ENCODE assay signal across 19 cellular contexts in the genomic region with DNA sequence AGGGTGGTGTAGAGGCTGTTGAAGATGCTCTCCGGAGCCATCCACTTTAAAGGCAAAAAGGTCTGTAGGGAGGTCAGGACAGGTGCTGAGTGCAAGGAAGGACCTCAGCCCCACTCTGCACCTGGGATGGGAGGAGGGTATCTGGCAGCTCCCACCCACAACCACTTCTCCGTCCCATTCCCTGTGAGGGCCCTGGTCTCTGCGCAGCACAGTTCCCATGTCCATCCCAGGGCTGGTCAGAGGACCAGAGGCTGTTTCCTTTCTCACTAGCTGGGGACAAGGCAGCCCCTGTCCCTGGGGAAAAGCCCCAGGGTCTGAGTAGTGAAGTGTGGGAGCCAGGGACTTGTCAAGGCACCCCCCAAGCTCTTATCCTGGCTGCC. TPM values are rescaled to one million over a fixed set of nuclear protein-coding genes. Genes with fewer than 3 reads are reported as not detected.
DNase-seq lines count a peak whose midpoint lies in the region; ATAC-seq and TF ChIP-seq lines count a peak whose summit lies in the region.
"Had no signal": no experiment of that assay in that cellular context is flagged by ENCODE, and none has a peak within 500 bp of the region (broad histone marks: within the 10 kb centered on the region; RNA-seq: fewer than 3 reads in every experiment).

No MANE protein-coding gene starts in this region.

- TF ChIP-seq EP300 in tibial nerve (IDR thresholded peaks at IDR 0.05), result no peak

- H3K27me3 ChIP-seq in adrenal gland (no peaks in the 10 kb centered on the region), osteoblast (ENCODE audit: insufficient read depth, low read length) (no peaks in the 10 kb centered on the region), tibial nerve (no peaks in the 10 kb centered on the region)
- H3K27me3 ChIP-seq: BLaER1 had no signal

- H3K4me3 ChIP-seq in adrenal gland, result no peak overlapping the region
- no peak overlapping the region for H3K4me3 ChIP-seq in osteoblast (ENCODE audit: insufficient read depth, low read length)
- no peak overlapping the region for H3K4me3 ChIP-seq in tibial nerve
- H3K4me3 ChIP-seq: A549, BLaER1 had no signal

- H3K27me3 Mint-ChIP-seq in activated naive CD8-positive, alpha-beta T cell treated with anti-CD3 and anti-CD28 coated beads, Interleukin-2, amount 10 ng/mL, durations not matched to agents 7 days and 5 days, result no peaks in the 10 kb centered on the region
- no peaks in the 10 kb centered on the region for H3K27me3 Mint-ChIP-seq in activated naive CD8-positive, alpha-beta T cell treated with anti-CD3 and anti-CD28 coated beads for 36 hours
- H3K27me3 Mint-ChIP-seq: CD4-positive, alpha-beta memory T cell had no signal

- TF ChIP-seq CTCF in adrenal gland (IDR thresholded peaks at IDR 0.05) (no peak), osteoblast (IDR thresholded peaks at IDR 0.05; ENCODE audit: extremely low read depth, low read depth, low read length) (no peak), tibial nerve (IDR thresholded peaks at IDR 0.05) (no peak)

- WGBS in adrenal gland, 4 donors, result 83 to 96% (median 92%) methylated on average over 3 of the region's 3 CpGs
- WGBS in tibial nerve, 2 donors, result 96% methylated on average over 3 of the region's 3 CpGs

- H3K4me3 Mint-ChIP-seq in activated naive CD8-positive, alpha-beta T cell treated with anti-CD3 and anti-CD28 coated beads, Interleukin-2, amount 10 ng/mL, durations not matched to agents 7 days and 5 days, result no peak overlapping the region
- no peak overlapping the region for H3K4me3 Mint-ChIP-seq in activated naive CD8-positive, alpha-beta T cell treated with anti-CD3 and anti-CD28 coated beads for 36 hours
- H3K4me3 Mint-ChIP-seq: CD4-positive, alpha-beta memory T cell; H9 had no signal

- peaks cover 0 to 9% of the 10 kb centered on the region in 2 donors for H3K36me3 ChIP-seq in adrenal gland (replicated peaks in 1 of 2)
- peaks cover 95% of the 10 kb centered on the region for H3K36me3 ChIP-seq in osteoblast (ENCODE audit: insufficient read depth, low read length)
- peaks cover 8 to 99% (median 13%) of the 10 kb centered on the region in 3 donors for H3K36me3 ChIP-seq in tibial nerve

- no peaks in the 10 kb centered on the region for H3K9me3 Mint-ChIP-seq in activated naive CD8-positive, alpha-beta T cell treated with anti-CD3 and anti-CD28 coated beads, Interleukin-2, amount 10 ng/mL, durations not matched to agents 7 days and 5 days
- no peaks in the 10 kb centered on the region for H3K9me3 Mint-ChIP-seq in activated naive CD8-positive, alpha-beta T cell treated with anti-CD3 and anti-CD28 coated beads for 36 hours
- H3K9me3 Mint-ChIP-seq: CD4-positive, alpha-beta memory T cell; H9 had no signal

- DNase-seq in activated naive CD8-positive, alpha-beta T cell treated with anti-CD3 and anti-CD28 coated beads, Interleukin-2, amount 10 ng/mL, durations not matched to agents 7 days and 5 days, result peak; percentile 15
- DNase-seq in activated naive CD8-positive, alpha-beta T cell treated with anti-CD3 and anti-CD28 coated beads for 36 hours, result no peak
- DNase-seq in adrenal gland (peak in 4 of 7 donors; percentile 3 to 15 (median 6)), osteoblast (ENCODE audit: insufficient read length, low spot score, missing footprints) (peak; percentile 79), ureter (ENCODE audit: low spot score) (peak; percentile 22), occipital lobe (lab: John Stamatoyannopoulos, UW) (no peak), tibial nerve (ENCODE audit: low spot score in 2 of 2) (no peak), NCI-H510A treated with DMSO at 0.1 percent for 48 hours (lab: John Stamatoyannopoulos, UW) (no peak)
- DNase-seq: CD4-positive, alpha-beta memory T cell; DMS153; IMR-90; NCI-H1417 treated with DMSO at 0.1 percent for 48 hours; NCI-H187 treated with DMSO at 0.1 percent for 48 hours; NCI-H226; NCI-H524 treated with DMSO at 0.1 percent for 48 hours had no signal

- H3K4me2 ChIP-seq in osteoblast (ENCODE audit: insufficient read depth, low read length), result no peak overlapping the region
- H3K4me2 ChIP-seq: A549, BLaER1 had no signal

- H3K27ac ChIP-seq in adrenal gland, result no peak overlapping the region
- no peak overlapping the region for H3K27ac ChIP-seq in osteoblast (ENCODE audit: low read depth, low read length)
- no peak overlapping the region for H3K27ac ChIP-seq in tibial nerve
- H3K27ac ChIP-seq: A549, BLaER1 had no signal

- no peaks in the 10 kb centered on the region for H4K20me1 ChIP-seq in osteoblast (ENCODE audit: insufficient read depth, low read length)
- H4K20me1 ChIP-seq: BLaER1 had no signal

- H2AFZ ChIP-seq in osteoblast (ENCODE audit: low read length), result no peak overlapping the region

- TF ChIP-seq POLR2A in adrenal gland (IDR thresholded peaks at IDR 0.05), result no peak
- TF ChIP-seq POLR2A in tibial nerve (IDR thresholded peaks at IDR 0.05), result no peak

- intact Hi-C loops in adrenal gland (cut with DNase I), result no loop called here

- POLR2A ChIA-PET in activated naive CD8-positive, alpha-beta T cell treated with anti-CD3 and anti-CD28 coated beads, Interleukin-2, amount 10 ng/mL, durations not matched to agents 7 days and 5 days (lab: Charles Lee), result no interaction called here

- H3K9me3 ChIP-seq in adrenal gland (replicated peaks in 1 of 3) (no peaks in the 10 kb centered on the region), osteoblast (ENCODE audit: low read depth, low read length) (no peaks in the 10 kb centered on the region), tibial nerve (no peaks in the 10 kb centered on the region)
- H3K9me3 ChIP-seq: A549, BLaER1 had no signal

- no peak for ATAC-seq in activated naive CD8-positive, alpha-beta T cell treated with anti-CD3 and anti-CD28 coated beads, Interleukin-2, amount 10 ng/mL, durations not matched to agents 7 days and 5 days (ENCODE audit: low read depth)

- H3K36me3 Mint-ChIP-seq in activated naive CD8-positive, alpha-beta T cell treated with anti-CD3 and anti-CD28 coated beads, Interleukin-2, amount 10 ng/mL, durations not matched to agents 7 days and 5 days, result peaks cover 6% of the 10 kb centered on the region
- no peaks in the 10 kb centered on the region for H3K36me3 Mint-ChIP-seq in activated naive CD8-positive, alpha-beta T cell treated with anti-CD3 and anti-CD28 coated beads for 36 hours
- H3K36me3 Mint-ChIP-seq: CD4-positive, alpha-beta memory T cell had no signal

- H3K27ac Mint-ChIP-seq in activated naive CD8-positive, alpha-beta T cell treated with anti-CD3 and anti-CD28 coated beads, Interleukin-2, amount 10 ng/mL, durations not matched to agents 7 days and 5 days, result no peak overlapping the region
- H3K27ac Mint-ChIP-seq in activated naive CD8-positive, alpha-beta T cell treated with anti-CD3 and anti-CD28 coated beads for 36 hours, result no peak overlapping the region
- H3K27ac Mint-ChIP-seq: CD4-positive, alpha-beta memory T cell; H9 had no signal

- no peaks in the 10 kb centered on the region for H3K4me1 ChIP-seq in adrenal gland (replicated peaks in 1 of 2)
- H3K4me1 ChIP-seq in osteoblast (ENCODE audit: insufficient read depth, low read length), result no peaks in the 10 kb centered on the region
- H3K4me1 ChIP-seq in tibial nerve, result peaks cover 0 to 20% (median 0%) of the 10 kb centered on the region in 4 donors

- no peaks in the 10 kb centered on the region for H3K79me2 ChIP-seq in osteoblast (ENCODE audit: insufficient read depth, low read length)

- H3K4me1 Mint-ChIP-seq in activated naive CD8-positive, alpha-beta T cell treated with anti-CD3 and anti-CD28 coated beads, Interleukin-2, amount 10 ng/mL, durations not matched to agents 7 days and 5 days, result peaks cover 3% of the 10 kb centered on the region
- no peaks in the 10 kb centered on the region for H3K4me1 Mint-ChIP-seq in activated naive CD8-positive, alpha-beta T cell treated with anti-CD3 and anti-CD28 coated beads for 36 hours
- H3K4me1 Mint-ChIP-seq: CD4-positive, alpha-beta memory T cell had no signal

RNA-seq across cellular contexts. Expression of a gene that starts 33.7 kb away (rescaled TPM):
- 1 to 10 TPM; 3.4 to 3.6 TPM for total RNA-seq in activated naive CD8-positive, alpha-beta T cell treated with anti-CD3 and anti-CD28 coated beads, Interleukin-2, amount 10 ng/mL, durations not matched to agents 7 days and 5 days
- total RNA-seq in activated naive CD8-positive, alpha-beta T cell treated with anti-CD3 and anti-CD28 coated beads for 36 hours, result not detected
- 100 to 1,000 TPM in 2 of 8 donors, 10 to 100 TPM in 6; 37.2 to 165 (median 94.4) TPM for total RNA-seq in adrenal gland
- 10 to 100 TPM; 17.9 to 20.0 (median 19.0) TPM for polyA plus RNA-seq in adrenal gland
- total RNA-seq in osteoblast, result 0.36 and 0.88 TPM in 2 replicates
- 16.9 TPM for total RNA-seq in ureter
- 8.3 TPM for total RNA-seq in occipital lobe
- 10 to 100 TPM; 35.4 to 57.9 (median 45.3) TPM for total RNA-seq in tibial nerve

RNA-seq across cellular contexts. Expression of a gene that starts 35.6 kb away (rescaled TPM):
- 10 to 100 TPM; 33.4 to 41.5 TPM for total RNA-seq in activated naive CD8-positive, alpha-beta T cell treated with anti-CD3 and anti-CD28 coated beads, Interleukin-2, amount 10 ng/mL, durations not matched to agents 7 days and 5 days
- 1 to 10 TPM; 1.1 to 1.5 TPM for total RNA-seq in activated naive CD8-positive, alpha-beta T cell treated with anti-CD3 and anti-CD28 coated beads for 36 hours
- total RNA-seq in adrenal gland (100 to 1,000 TPM in 1 of 8 donors, 10 to 100 TPM in 7; 54.8 to 188 (median 80.1) TPM), osteoblast (531 and 567 TPM in 2 replicates), ureter (108 TPM), occipital lobe (13.7 TPM), tibial nerve (100 to 1,000 TPM; 171 to 354 (median 217) TPM)
- polyA plus RNA-seq in adrenal gland, result 10 to 100 TPM; 21.3 to 55.7 (median 37.2) TPM
- total RNA-seq: CD4-positive, alpha-beta memory T cell had no signal
- polyA plus RNA-seq: CD4-positive, alpha-beta memory T cell had no signal

RNA-seq across cellular contexts. Expression of a gene that starts 46.5 kb away (rescaled TPM):
- not detected for total RNA-seq in activated naive CD8-positive, alpha-beta T cell treated with anti-CD3 and anti-CD28 coated beads, Interleukin-2, amount 10 ng/mL, durations not matched to agents 7 days and 5 days
- not detected for total RNA-seq in activated naive CD8-positive, alpha-beta T cell treated with anti-CD3 and anti-CD28 coated beads for 36 hours
- under 1 TPM in 2 of 8 donors, not detected in 6; 0.23 to 0.32 TPM for total RNA-seq in adrenal gland
- polyA plus RNA-seq in adrenal gland, result under 1 TPM in 2 of 3 donors, not detected in 1; 0.17 to 0.24 TPM
- 0.29 and 0.36 TPM in 2 replicates for total RNA-seq in osteoblast
- total RNA-seq in ureter, result not detected
- not detected for total RNA-seq in occipital lobe
- total RNA-seq in tibial nerve, result 1 to 10 TPM in 1 of 4 donors, under 1 TPM in 1, not detected in 2; 0.22 to 2.5 TPM
- total RNA-seq: CD4-positive, alpha-beta memory T cell; MCF 10A had no signal
- polyA plus RNA-seq: A549; CD4-positive, alpha-beta memory T cell had no signal

Comparison
In these comparisons a context has a peak if more than half of its experiments do, and no peak if none do; other contexts are left out.
1. DNase-seq: peak in activated naive CD8-positive, alpha-beta T cell treated with anti-CD3 and anti-CD28 coated beads, Interleukin-2, amount 10 ng/mL, durations not matched to agents 7 days and 5 days (single experiment), adrenal gland (4 of 7), osteoblast (single experiment) and ureter (single experiment); none in activated naive CD8-positive, alpha-beta T cell treated with anti-CD3 and anti-CD28 coated beads for 36 hours (single experiment), occipital lobe (single experiment), tibial nerve (0 of 2) and NCI-H510A treated with DMSO at 0.1 percent for 48 hours (single experiment).